In genomic region chr5:141618804-141619554, GRCh38 we compare ENCODE assay signal across 8 cellular contexts. TPM values are rescaled to one million over a fixed set of nuclear protein-coding genes. Genes with fewer than 3 reads are reported as not detected.
DNase-seq lines count a peak whose midpoint lies in the region; ATAC-seq, FAIRE-seq and TF ChIP-seq lines count a peak whose summit lies in the region.

Gene DIAPH1 (minus strand): TSS chr5:141619000. CDS start chr5:141618914, 86 bp downstream.

- in situ Hi-C loops in GM13977 (cut with MboI; ENCODE audit: low pct_unique_long_range_greater_than_20kb, low sequenced_read_pairs, unreplicated experiment), result no loop called here

- no peaks in the 10 kb centered on the region for H3K27me3 ChIP-seq in left ventricle myocardium inferior (ENCODE audit: low read depth)
- no peaks in the 10 kb centered on the region for H3K27me3 ChIP-seq in psoas muscle (ENCODE audit: insufficient read depth in 3 of 3, low read length in 2 of 3)

- TF ChIP-seq CTCF in GM13977 (IDR thresholded peaks at IDR 0.05; ENCODE audit: extremely low read depth, insufficient read depth, missing control alignments) (peak; percentile 98), left ventricle myocardium inferior (IDR thresholded peaks at IDR 0.05; ENCODE audit: borderline replicate concordance) (peak; percentile 98), psoas muscle (IDR thresholded peaks at IDR 0.05) (peak; percentile 97)

- H3K9me3 ChIP-seq in left ventricle myocardium inferior (replicated peaks) (no peaks in the 10 kb centered on the region), psoas muscle (no peaks in the 10 kb centered on the region)

- peak within 1 kb of the TSS; percentile 95 for H3K27ac ChIP-seq in left ventricle myocardium inferior (replicated peaks)
- H3K27ac ChIP-seq in psoas muscle, result peak within 1 kb of the TSS; percentile 100

- intact Hi-C loops in T-helper 1 cell treated with Interleukin-12 subunit alpha and Interleukin-12 subunit beta and Interleukin-4 antibody, amounts not matched to agents 30 ng/mL and 1 ng/mL, for 36 hours (cut with micrococcal nuclease), result loop anchor here (1.0 to 10.0 kb wide), 10 partner anchors 14 to 1214 kb away; partner anchors contain the start of genes ANKHD1, FCHSD1, HDAC3 and RELL2
- intact Hi-C loops in left ventricle myocardium inferior (cut with micrococcal nuclease), result no loop called here
- intact Hi-C loops in psoas muscle (cut with DNase I), result loop anchor here (1.0 to 2.0 kb wide), 2 partner anchors 27 to 28 kb away; no protein-coding TSS in a partner anchor

- ATAC-seq in HG02884 (IDR thresholded peaks at IDR 0.05; ENCODE audit: unreplicated experiment) (peak; percentile 72), psoas muscle (peak; percentile 89 to 97 (median 94))

- peaks cover 38% of the 10 kb centered on the region for H3K36me3 ChIP-seq in left ventricle myocardium inferior
- H3K36me3 ChIP-seq in psoas muscle (ENCODE audit: insufficient read depth in 1 of 2, low read depth in 1 of 2), result peaks cover 5 to 51% of the 10 kb centered on the region in 2 donors

- H3K4me1 ChIP-seq in left ventricle myocardium inferior (peaks cover 54% of the 10 kb centered on the region), psoas muscle (peaks cover 30% of the 10 kb centered on the region)

- WGBS in psoas muscle, 3 donors, result 2 to 4% (median 2%) methylated on average over 39 to 70 of the region's 70 CpGs

- peak; percentile 9 for FAIRE-seq in urothelium cell line (lab: Jason Lieb, UNC)

- DNase-seq in GM13977 (ENCODE audit: low spot score) (peak; percentile 96), NCI-H146 treated with DMSO at 0.1 percent for 48 hours (lab: John Stamatoyannopoulos, UW; ENCODE audit: unreplicated experiment) (peak; percentile 87), amniotic epithelial cell (ENCODE audit: low read depth) (peak; percentile 94), left ventricle myocardium inferior (peak; percentile 97), psoas muscle (peak; percentile 99), urothelium cell line (ENCODE audit: low spot score) (peak; percentile 92)

- H3K4me3 ChIP-seq in left ventricle myocardium inferior, result peak within 1 kb of the TSS; percentile 89
- H3K4me3 ChIP-seq in psoas muscle, result peak within 1 kb of the TSS; percentile 99

RNA-seq across cellular contexts. Expression of gene DIAPH1, which starts in this region (rescaled TPM):
- 273 and 283 TPM in 2 replicates for total RNA-seq in T-helper 1 cell treated with Interleukin-12 subunit alpha and Interleukin-12 subunit beta and Interleukin-4 antibody, amounts not matched to agents 30 ng/mL and 1 ng/mL, for 36 hours
- total RNA-seq in left ventricle myocardium inferior, result 53.1 TPM
- 100 to 1,000 TPM; 112 to 217 (median 160) TPM for total RNA-seq in psoas muscle
- 100 to 1,000 TPM in 2 of 3 donors, 10 to 100 TPM in 1; 93.1 to 147 (median 122) TPM for polyA plus RNA-seq in psoas muscle

Comparison
In these comparisons a context has a peak if more than half of its experiments do, and no peak if none do; other contexts are left out.
1. Peak in every context shown above with its lines: DNase-seq, ATAC-seq, H3K4me3 ChIP-seq and H3K27ac ChIP-seq.